Comparison of ENCODE assay signal across 1 cellular context in the genomic region with DNA sequence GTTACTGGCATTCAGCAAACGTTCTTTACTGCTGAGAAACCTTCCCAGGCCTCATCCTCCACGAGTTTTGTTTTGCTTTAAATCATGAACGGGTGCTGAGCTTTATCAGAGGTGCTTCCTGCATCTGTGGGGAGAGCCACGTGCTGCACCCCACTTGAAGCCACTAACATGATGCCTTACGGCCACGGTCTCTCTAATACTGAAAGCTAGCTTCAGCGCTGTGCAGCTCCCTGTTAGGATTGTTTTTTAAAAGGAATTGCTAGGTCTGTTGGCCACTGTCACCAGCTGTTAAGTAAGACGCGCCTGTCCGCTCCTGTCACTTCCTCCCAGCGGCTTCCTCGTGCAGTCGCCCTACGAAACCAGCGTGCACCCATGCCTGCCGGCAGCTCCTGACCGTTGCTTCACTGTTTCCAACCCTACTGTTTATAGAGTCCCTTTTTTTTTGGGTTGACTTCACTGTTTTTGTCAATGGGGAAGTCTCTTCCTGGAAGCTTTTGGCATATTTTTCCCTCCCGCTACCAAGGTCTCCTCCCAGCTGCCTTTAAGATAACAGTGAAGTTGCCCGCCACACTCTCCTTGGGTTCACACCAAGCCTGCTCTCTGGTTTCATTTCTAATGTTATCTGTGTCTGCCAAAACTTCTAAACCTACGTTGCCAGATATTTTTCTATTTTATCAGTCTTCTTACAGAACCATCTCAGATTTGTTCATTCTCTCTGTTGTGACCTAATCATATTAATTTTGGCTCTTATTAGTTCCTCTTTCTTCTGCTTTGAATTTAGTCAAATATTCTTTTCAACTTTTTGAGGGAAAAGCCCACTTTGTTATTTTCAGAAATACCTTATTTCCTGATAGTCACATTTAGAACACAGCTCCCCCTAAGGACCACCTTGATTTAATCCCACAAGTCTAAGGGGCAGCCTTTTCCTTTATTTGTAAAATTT.
A peak's percentile ranks its signal among the peaks of the same experiment; 100 is the strongest.
TF ChIP-seq lines count a peak whose summit lies in the region.

No MANE protein-coding gene starts in this region.

TF ChIP-seq in GM12878, 131 proteins besides CTCF, POLR2A, EP300 and RAD21:
- 0 out of 2 replicates have a peak, but pooled peaks have one; percentile 13 for TF ChIP-seq MEF2A (IDR thresholded peaks at IDR 0.05; ENCODE audit: insufficient read depth, low read depth, low read length)
- peak; percentile 10 to 44; a peak in 1 of 4 replicates for TF ChIP-seq BHLHE40 (IDR thresholded peaks at IDR 0.05; ENCODE audit: borderline replicate concordance in 1 of 2, low read depth in 2 of 2, low read length in 1 of 2)
- 0 out of 2 replicates have a peak, but pooled peaks have one; percentile 51 for TF ChIP-seq TCF3 (IDR thresholded peaks at IDR 0.05; ENCODE audit: borderline replicate concordance, insufficient read depth, low read depth, low read length)
- no peak for TF ChIP-seq ESRRA (IDR thresholded peaks at IDR 0.05; ENCODE audit: low read length)
- TF ChIP-seq, protein P1, sequence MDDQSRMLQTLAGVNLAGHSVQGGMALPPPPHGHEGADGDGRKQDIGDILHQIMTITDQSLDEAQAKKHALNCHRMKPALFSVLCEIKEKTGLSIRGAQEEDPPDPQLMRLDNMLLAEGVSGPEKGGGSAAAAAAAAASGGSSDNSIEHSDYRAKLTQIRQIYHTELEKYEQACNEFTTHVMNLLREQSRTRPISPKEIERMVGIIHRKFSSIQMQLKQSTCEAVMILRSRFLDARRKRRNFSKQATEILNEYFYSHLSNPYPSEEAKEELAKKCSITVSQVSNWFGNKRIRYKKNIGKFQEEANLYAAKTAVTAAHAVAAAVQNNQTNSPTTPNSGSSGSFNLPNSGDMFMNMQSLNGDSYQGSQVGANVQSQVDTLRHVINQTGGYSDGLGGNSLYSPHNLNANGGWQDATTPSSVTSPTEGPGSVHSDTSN (IDR thresholded peaks at IDR 0.05; ENCODE audit: insufficient replicate concordance, low read depth, low read length) = peak; percentile 20
- TF ChIP-seq, protein P2, sequence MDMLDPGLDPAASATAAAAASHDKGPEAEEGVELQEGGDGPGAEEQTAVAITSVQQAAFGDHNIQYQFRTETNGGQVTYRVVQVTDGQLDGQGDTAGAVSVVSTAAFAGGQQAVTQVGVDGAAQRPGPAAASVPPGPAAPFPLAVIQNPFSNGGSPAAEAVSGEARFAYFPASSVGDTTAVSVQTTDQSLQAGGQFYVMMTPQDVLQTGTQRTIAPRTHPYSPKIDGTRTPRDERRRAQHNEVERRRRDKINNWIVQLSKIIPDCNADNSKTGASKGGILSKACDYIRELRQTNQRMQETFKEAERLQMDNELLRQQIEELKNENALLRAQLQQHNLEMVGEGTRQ (IDR thresholded peaks at IDR 0.05; ENCODE audit: borderline replicate concordance, low read depth, low read length) = no peak
- TF ChIP-seq CREB1 (IDR thresholded peaks at IDR 0.05; ENCODE audit: low read depth) = no peak
- peak; percentile 73; the same call in 1 of the 2 replicates for TF ChIP-seq MXI1 (IDR thresholded peaks at IDR 0.05; ENCODE audit: low read depth, low read length)
- TF ChIP-seq YY1 (IDR thresholded peaks at IDR 0.05; ENCODE audit: low read depth, low read length) = 0 out of 2 replicates have a peak, but pooled peaks have one; percentile 5
- peak; percentile 27; the same call in 1 of the 2 replicates for TF ChIP-seq ATF7 (IDR thresholded peaks at IDR 0.05; ENCODE audit: low read depth)
- TF ChIP-seq MTA2 (IDR thresholded peaks at IDR 0.05; ENCODE audit: low read depth) = 0 out of 2 replicates have a peak, but pooled peaks have one; percentile 10
- TF ChIP-seq, protein P3, sequence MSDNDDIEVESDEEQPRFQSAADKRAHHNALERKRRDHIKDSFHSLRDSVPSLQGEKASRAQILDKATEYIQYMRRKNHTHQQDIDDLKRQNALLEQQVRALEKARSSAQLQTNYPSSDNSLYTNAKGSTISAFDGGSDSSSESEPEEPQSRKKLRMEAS (IDR thresholded peaks at IDR 0.05; ENCODE audit: low read depth, low read length) = peak; percentile 89
- TF ChIP-seq SMC3 (IDR thresholded peaks at IDR 0.05; ENCODE audit: borderline replicate concordance, low read length) = peak; percentile 1; the same call in 1 of the 2 replicates
- peak; percentile 37; the same call in 1 of the 2 replicates for TF ChIP-seq TAF1 (IDR thresholded peaks at IDR 0.05; ENCODE audit: borderline replicate concordance, low read depth, low read length)
- TF ChIP-seq, protein P4, sequence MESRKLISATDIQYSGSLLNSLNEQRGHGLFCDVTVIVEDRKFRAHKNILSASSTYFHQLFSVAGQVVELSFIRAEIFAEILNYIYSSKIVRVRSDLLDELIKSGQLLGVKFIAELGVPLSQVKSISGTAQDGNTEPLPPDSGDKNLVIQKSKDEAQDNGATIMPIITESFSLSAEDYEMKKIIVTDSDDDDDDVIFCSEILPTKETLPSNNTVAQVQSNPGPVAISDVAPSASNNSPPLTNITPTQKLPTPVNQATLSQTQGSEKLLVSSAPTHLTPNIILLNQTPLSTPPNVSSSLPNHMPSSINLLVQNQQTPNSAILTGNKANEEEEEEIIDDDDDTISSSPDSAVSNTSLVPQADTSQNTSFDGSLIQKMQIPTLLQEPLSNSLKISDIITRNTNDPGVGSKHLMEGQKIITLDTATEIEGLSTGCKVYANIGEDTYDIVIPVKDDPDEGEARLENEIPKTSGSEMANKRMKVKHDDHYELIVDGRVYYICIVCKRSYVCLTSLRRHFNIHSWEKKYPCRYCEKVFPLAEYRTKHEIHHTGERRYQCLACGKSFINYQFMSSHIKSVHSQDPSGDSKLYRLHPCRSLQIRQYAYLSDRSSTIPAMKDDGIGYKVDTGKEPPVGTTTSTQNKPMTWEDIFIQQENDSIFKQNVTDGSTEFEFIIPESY (IDR thresholded peaks at IDR 0.05) = 0 out of 2 replicates have a peak, but pooled peaks have one; percentile 43
- TF ChIP-seq POLR2AphosphoS5 (IDR thresholded peaks at IDR 0.05; ENCODE audit: low read length) = peak; percentile 44; the same call in 1 of the 2 replicates
- TF ChIP-seq, protein P5, sequence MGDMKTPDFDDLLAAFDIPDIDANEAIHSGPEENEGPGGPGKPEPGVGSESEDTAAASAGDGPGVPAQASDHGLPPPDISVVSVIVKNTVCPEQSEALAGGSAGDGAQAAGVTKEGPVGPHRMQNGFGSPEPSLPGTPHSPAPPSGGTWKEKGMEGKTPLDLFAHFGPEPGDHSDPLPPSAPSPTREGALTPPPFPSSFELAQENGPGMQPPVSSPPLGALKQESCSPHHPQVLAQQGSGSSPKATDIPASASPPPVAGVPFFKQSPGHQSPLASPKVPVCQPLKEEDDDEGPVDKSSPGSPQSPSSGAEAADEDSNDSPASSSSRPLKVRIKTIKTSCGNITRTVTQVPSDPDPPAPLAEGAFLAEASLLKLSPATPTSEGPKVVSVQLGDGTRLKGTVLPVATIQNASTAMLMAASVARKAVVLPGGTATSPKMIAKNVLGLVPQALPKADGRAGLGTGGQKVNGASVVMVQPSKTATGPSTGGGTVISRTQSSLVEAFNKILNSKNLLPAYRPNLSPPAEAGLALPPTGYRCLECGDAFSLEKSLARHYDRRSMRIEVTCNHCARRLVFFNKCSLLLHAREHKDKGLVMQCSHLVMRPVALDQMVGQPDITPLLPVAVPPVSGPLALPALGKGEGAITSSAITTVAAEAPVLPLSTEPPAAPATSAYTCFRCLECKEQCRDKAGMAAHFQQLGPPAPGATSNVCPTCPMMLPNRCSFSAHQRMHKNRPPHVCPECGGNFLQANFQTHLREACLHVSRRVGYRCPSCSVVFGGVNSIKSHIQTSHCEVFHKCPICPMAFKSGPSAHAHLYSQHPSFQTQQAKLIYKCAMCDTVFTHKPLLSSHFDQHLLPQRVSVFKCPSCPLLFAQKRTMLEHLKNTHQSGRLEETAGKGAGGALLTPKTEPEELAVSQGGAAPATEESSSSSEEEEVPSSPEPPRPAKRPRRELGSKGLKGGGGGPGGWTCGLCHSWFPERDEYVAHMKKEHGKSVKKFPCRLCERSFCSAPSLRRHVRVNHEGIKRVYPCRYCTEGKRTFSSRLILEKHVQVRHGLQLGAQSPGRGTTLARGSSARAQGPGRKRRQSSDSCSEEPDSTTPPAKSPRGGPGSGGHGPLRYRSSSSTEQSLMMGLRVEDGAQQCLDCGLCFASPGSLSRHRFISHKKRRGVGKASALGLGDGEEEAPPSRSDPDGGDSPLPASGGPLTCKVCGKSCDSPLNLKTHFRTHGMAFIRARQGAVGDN (IDR thresholded peaks at IDR 0.05) = peak; percentile 98
- TF ChIP-seq, protein P6, sequence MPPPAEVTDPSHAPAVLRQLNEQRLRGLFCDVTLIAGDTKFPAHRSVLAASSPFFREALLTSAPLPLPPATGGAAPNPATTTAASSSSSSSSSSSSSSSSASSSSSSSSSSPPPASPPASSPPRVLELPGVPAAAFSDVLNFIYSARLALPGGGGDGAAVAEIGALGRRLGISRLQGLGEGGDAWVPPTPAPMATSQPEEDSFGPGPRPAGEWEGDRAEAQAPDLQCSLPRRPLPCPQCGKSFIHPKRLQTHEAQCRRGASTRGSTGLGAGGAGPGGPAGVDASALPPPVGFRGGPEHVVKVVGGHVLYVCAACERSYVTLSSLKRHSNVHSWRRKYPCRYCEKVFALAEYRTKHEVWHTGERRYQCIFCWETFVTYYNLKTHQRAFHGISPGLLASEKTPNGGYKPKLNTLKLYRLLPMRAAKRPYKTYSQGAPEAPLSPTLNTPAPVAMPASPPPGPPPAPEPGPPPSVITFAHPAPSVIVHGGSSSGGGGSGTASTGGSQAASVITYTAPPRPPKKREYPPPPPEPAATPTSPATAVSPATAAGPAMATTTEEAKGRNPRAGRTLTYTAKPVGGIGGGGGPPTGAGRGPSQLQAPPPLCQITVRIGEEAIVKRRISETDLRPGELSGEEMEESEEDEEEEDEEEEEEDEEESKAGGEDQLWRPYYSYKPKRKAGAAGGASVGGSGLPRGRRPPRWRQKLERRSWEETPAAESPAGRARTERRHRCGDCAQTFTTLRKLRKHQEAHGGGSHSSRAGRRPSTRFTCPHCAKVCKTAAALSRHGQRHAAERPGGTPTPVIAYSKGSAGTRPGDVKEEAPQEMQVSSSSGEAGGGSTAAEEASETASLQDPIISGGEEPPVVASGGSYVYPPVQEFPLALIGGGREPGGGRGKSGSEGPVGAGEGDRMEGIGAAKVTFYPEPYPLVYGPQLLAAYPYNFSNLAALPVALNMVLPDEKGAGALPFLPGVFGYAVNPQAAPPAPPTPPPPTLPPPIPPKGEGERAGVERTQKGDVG (CRISPR knock-in tag; IDR thresholded peaks at IDR 0.05) = no peak
- peak; percentile 63 for TF ChIP-seq EED (IDR thresholded peaks at IDR 0.05; ENCODE audit: low read depth)
- TF ChIP-seq KAT2A (conservative IDR thresholded peaks at IDR 0.05; ENCODE audit: control insufficient read depth, low read depth, low read length) = no peak
- no peak for TF ChIP-seq CBX3 (IDR thresholded peaks at IDR 0.05; ENCODE audit: borderline replicate concordance, low read depth)
- no peak for TF ChIP-seq ZNF622 (IDR thresholded peaks at IDR 0.05)
- peak in 1 of 2 experiments; percentile 73; a peak in 2 of 4 replicates for TF ChIP-seq ETV6 (conservative IDR thresholded peaks at IDR 0.05 in 1 of 2, IDR thresholded peaks at IDR 0.05 in 1 of 2; ENCODE audit: borderline replicate concordance in 1 of 2, low read depth in 1 of 2)
- TF ChIP-seq SPI1 (IDR thresholded peaks at IDR 0.05; ENCODE audit: borderline replicate concordance, insufficient read depth, low read depth, low read length) = peak; percentile 77
- 0 out of 2 replicates have a peak, but pooled peaks have one; percentile 29 for TF ChIP-seq SIN3A (IDR thresholded peaks at IDR 0.05; ENCODE audit: low read depth, low read length)
- peak; percentile 35; the same call in 1 of the 2 replicates for TF ChIP-seq IKZF1 (conservative IDR thresholded peaks at IDR 0.05)
- no peak for TF ChIP-seq RFX5 (IDR thresholded peaks at IDR 0.05; ENCODE audit: low read depth, low read length)
- 0 out of 2 replicates have a peak, but pooled peaks have one; percentile 8 for TF ChIP-seq IRF4 (IDR thresholded peaks at IDR 0.05; ENCODE audit: low read depth, low read length)
- TF ChIP-seq, protein P7, sequence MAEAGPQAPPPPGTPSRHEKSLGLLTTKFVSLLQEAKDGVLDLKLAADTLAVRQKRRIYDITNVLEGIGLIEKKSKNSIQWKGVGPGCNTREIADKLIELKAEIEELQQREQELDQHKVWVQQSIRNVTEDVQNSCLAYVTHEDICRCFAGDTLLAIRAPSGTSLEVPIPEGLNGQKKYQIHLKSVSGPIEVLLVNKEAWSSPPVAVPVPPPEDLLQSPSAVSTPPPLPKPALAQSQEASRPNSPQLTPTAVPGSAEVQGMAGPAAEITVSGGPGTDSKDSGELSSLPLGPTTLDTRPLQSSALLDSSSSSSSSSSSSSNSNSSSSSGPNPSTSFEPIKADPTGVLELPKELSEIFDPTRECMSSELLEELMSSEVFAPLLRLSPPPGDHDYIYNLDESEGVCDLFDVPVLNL (IDR thresholded peaks at IDR 0.05; ENCODE audit: low read depth, low read length) = no peak
- TF ChIP-seq, protein P8, sequence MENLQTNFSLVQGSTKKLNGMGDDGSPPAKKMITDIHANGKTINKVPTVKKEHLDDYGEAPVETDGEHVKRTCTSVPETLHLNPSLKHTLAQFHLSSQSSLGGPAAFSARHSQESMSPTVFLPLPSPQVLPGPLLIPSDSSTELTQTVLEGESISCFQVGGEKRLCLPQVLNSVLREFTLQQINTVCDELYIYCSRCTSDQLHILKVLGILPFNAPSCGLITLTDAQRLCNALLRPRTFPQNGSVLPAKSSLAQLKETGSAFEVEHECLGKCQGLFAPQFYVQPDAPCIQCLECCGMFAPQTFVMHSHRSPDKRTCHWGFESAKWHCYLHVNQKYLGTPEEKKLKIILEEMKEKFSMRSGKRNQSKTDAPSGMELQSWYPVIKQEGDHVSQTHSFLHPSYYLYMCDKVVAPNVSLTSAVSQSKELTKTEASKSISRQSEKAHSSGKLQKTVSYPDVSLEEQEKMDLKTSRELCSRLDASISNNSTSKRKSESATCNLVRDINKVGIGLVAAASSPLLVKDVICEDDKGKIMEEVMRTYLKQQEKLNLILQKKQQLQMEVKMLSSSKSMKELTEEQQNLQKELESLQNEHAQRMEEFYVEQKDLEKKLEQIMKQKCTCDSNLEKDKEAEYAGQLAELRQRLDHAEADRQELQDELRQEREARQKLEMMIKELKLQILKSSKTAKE (IDR thresholded peaks at IDR 0.05; ENCODE audit: low read depth, poor library complexity, severe bottlenecking) = no peak
- TF ChIP-seq, protein P9, sequence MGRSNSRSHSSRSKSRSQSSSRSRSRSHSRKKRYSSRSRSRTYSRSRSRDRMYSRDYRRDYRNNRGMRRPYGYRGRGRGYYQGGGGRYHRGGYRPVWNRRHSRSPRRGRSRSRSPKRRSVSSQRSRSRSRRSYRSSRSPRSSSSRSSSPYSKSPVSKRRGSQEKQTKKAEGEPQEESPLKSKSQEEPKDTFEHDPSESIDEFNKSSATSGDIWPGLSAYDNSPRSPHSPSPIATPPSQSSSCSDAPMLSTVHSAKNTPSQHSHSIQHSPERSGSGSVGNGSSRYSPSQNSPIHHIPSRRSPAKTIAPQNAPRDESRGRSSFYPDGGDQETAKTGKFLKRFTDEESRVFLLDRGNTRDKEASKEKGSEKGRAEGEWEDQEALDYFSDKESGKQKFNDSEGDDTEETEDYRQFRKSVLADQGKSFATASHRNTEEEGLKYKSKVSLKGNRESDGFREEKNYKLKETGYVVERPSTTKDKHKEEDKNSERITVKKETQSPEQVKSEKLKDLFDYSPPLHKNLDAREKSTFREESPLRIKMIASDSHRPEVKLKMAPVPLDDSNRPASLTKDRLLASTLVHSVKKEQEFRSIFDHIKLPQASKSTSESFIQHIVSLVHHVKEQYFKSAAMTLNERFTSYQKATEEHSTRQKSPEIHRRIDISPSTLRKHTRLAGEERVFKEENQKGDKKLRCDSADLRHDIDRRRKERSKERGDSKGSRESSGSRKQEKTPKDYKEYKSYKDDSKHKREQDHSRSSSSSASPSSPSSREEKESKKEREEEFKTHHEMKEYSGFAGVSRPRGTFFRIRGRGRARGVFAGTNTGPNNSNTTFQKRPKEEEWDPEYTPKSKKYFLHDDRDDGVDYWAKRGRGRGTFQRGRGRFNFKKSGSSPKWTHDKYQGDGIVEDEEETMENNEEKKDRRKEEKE (IDR thresholded peaks at IDR 0.05) = no peak
- no peak for TF ChIP-seq RAD51 (IDR thresholded peaks at IDR 0.05)
- TF ChIP-seq POU2F2 (IDR thresholded peaks at IDR 0.05; ENCODE audit: borderline replicate concordance, low read depth, low read length) = 0 out of 3 replicates have a peak, but pooled peaks have one; percentile 32
- TF ChIP-seq PAX8 (IDR thresholded peaks at IDR 0.05) = no peak
